In genomic region chr3:121252676-121253075, GRCh38 we compare ENCODE assay signal across 28 cellular contexts.
"Had no signal": no experiment of that assay in that cellular context is flagged by ENCODE, and none has a peak within 500 bp of the region (broad histone marks: within the 10 kb centered on the region; RNA-seq: fewer than 3 reads in every experiment).

No MANE protein-coding gene starts in this region.

- H3K36me3 ChIP-seq: left ventricle myocardium inferior, neural progenitor cell, neutrophil, ovary, right atrium auricular region, right lobe of liver, tibial nerve, uterus had no signal

- ATAC-seq: natural killer cell; right lobe of liver; stimulated activated memory B cell treated with anti-CD40 and anti-IgM and Interleukin-4, amounts not matched to agents 10 μg/mL and 1 μg/mL and 100 μg/mL, for 72 hours; stimulated activated naive CD8-positive, alpha-beta T cell treated with anti-CD3 and anti-CD28 coated beads, Interleukin-15, amount 100 ng/mL, for 72 hours had no signal

- H3K4me1 ChIP-seq: left ventricle myocardium inferior, neural progenitor cell, right atrium auricular region, right lobe of liver, tibial nerve, uterus had no signal

- H3K9me3 ChIP-seq: neutrophil, ovary, right lobe of liver, uterus had no signal

- H3K4me3 Mint-ChIP-seq: immature natural killer cell; mesothelial cell of epicardium; naive B cell; natural killer cell; nephron progenitor cell; neural progenitor cell; stimulated activated memory B cell treated with anti-CD40 and anti-IgM and Interleukin-4, amounts not matched to agents 10 μg/mL and 1 μg/mL and 100 μg/mL, for 72 hours; stimulated activated naive CD8-positive, alpha-beta T cell treated with anti-CD3 and anti-CD28 coated beads, Interleukin-15, amount 100 ng/mL, for 72 hours; type B pancreatic cell had no signal

- H3K4me3 ChIP-seq: left ventricle myocardium inferior, lung, neural progenitor cell, ovary, right atrium auricular region, right lobe of liver, smooth muscle cell, tibial nerve, uterus had no signal

- H3K27me3 ChIP-seq: neural progenitor cell, neutrophil, ovary, right atrium auricular region, right lobe of liver, tibial nerve, uterus had no signal

- H3K36me3 Mint-ChIP-seq: immature natural killer cell; mesothelial cell of epicardium; naive B cell; neural progenitor cell; stimulated activated memory B cell treated with anti-CD40 and anti-IgM and Interleukin-4, amounts not matched to agents 10 μg/mL and 1 μg/mL and 100 μg/mL, for 72 hours; type B pancreatic cell had no signal

- H3K4me2 ChIP-seq: neural progenitor cell, smooth muscle cell had no signal

- H3K27ac ChIP-seq: left ventricle myocardium inferior, neural progenitor cell, neutrophil, ovary, right atrium auricular region, right lobe of liver, tibial nerve, uterus had no signal

- H3K9me3 Mint-ChIP-seq: stimulated activated memory B cell treated with anti-CD40 and anti-IgM and Interleukin-4, amounts not matched to agents 10 μg/mL and 1 μg/mL and 100 μg/mL, for 72 hours; type B pancreatic cell had no signal

- H3K4me1 Mint-ChIP-seq: immature natural killer cell; mesothelial cell of epicardium; naive B cell; natural killer cell; nephron progenitor cell; neural progenitor cell; stimulated activated memory B cell treated with anti-CD40 and anti-IgM and Interleukin-4, amounts not matched to agents 10 μg/mL and 1 μg/mL and 100 μg/mL, for 72 hours; stimulated activated naive CD8-positive, alpha-beta T cell treated with anti-CD3 and anti-CD28 coated beads, Interleukin-15, amount 100 ng/mL, for 72 hours had no signal

- DNase-seq: hypothalamus; immature natural killer cell; islet precursor cell; left ventricle myocardium inferior; mesendoderm; naive B cell; natural killer cell; nephron progenitor cell; occipital lobe; ovary; right lobe of liver; stimulated activated CD4-positive, alpha-beta T cell treated with anti-CD3 and anti-CD28 coated beads, Interleukin-1b, Interleukin-23, amount 100 ng/mL, for 48 hours; stimulated activated CD4-positive, alpha-beta T cell treated with anti-CD3 and anti-CD28 coated beads, Interleukin-2, amount 100 ng/mL, for 48 hours; stimulated activated CD4-positive, alpha-beta T cell treated with anti-CD3 and anti-CD28 coated beads, Interleukin-4, amount 100 ng/mL, for 4 hours; stimulated activated CD8-positive, alpha-beta memory T cell treated with anti-CD3 and anti-CD28 coated beads, Interleukin-4, amount 100 ng/mL, for 48 hours; stimulated activated naive CD4-positive, alpha-beta T cell treated with Interleukin-2 at 50 U/mL for 16 hours; stimulated activated naive CD8-positive, alpha-beta T cell treated with anti-CD3 and anti-CD28 coated beads, Interleukin-15, amount 100 ng/mL, for 72 hours; substantia nigra; uterus had no signal

- H3K27ac Mint-ChIP-seq: immature natural killer cell; mesothelial cell of epicardium; naive B cell; natural killer cell; nephron progenitor cell; neural progenitor cell; stimulated activated memory B cell treated with anti-CD40 and anti-IgM and Interleukin-4, amounts not matched to agents 10 μg/mL and 1 μg/mL and 100 μg/mL, for 72 hours; stimulated activated naive CD8-positive, alpha-beta T cell treated with anti-CD3 and anti-CD28 coated beads, Interleukin-15, amount 100 ng/mL, for 72 hours; type B pancreatic cell had no signal

- H3K27me3 Mint-ChIP-seq: naive B cell; stimulated activated memory B cell treated with anti-CD40 and anti-IgM and Interleukin-4, amounts not matched to agents 10 μg/mL and 1 μg/mL and 100 μg/mL, for 72 hours; stimulated activated naive CD8-positive, alpha-beta T cell treated with anti-CD3 and anti-CD28 coated beads, Interleukin-15, amount 100 ng/mL, for 72 hours; type B pancreatic cell had no signal

- H2AFZ ChIP-seq: neural progenitor cell had no signal
